Comparison of ENCODE assay signal across 21 cellular contexts in genomic region chr15:31590609-31591008, GRCh38.
DNase-seq lines count a peak whose midpoint lies in the region; ATAC-seq, FAIRE-seq and TF ChIP-seq lines count a peak whose summit lies in the region.
"Had no signal": no experiment of that assay in that cellular context is flagged by ENCODE, and none has a peak within 500 bp of the region (broad histone marks: within the 10 kb centered on the region; RNA-seq: fewer than 3 reads in every experiment).

No MANE protein-coding gene starts in this region.

- no peaks in the 10 kb centered on the region for H3K27me3 ChIP-seq in A673 (replicated peaks; ENCODE audit: insufficient read depth, low read depth, low read length, poor library complexity)
- no peaks in the 10 kb centered on the region for H3K27me3 ChIP-seq in H1 (replicated peaks in 1 of 4; ENCODE audit: control insufficient read depth in 3 of 4, extremely low read depth in 1 of 4, insufficient read depth in 3 of 4, low read length in 3 of 4)

- no peak overlapping the region for H3K14ac ChIP-seq in H1 (ENCODE audit: insufficient read length)

- no peaks in the 10 kb centered on the region for H4K20me1 ChIP-seq in H1 (replicated peaks in 1 of 2; ENCODE audit: control insufficient read depth in 1 of 2, insufficient read depth in 2 of 2, low read length in 2 of 2)

- H3K18ac ChIP-seq in H1 (ENCODE audit: extremely low read depth, low read length), result no peak overlapping the region

- H2BK15ac ChIP-seq in H1 (ENCODE audit: low read length), result peak overlapping the region; percentile 5; the same call in 1 of the 2 replicates

- no peaks in the 10 kb centered on the region for H3K79me2 ChIP-seq in H1 (ENCODE audit: control insufficient read depth in 1 of 2, insufficient read depth in 2 of 2, low read length in 2 of 2)

- H2BK20ac ChIP-seq in H1 (ENCODE audit: low read length), result no peak overlapping the region

- TF ChIP-seq EP300 in H1 (IDR thresholded peaks at IDR 0.05; ENCODE audit: borderline replicate concordance in 1 of 2, low read depth in 2 of 2, low read length in 2 of 2), result no peak

- no peak overlapping the region for H4K8ac ChIP-seq in H1 (ENCODE audit: extremely low read depth, insufficient read depth, low read length)

- no peak for ATAC-seq in HG02571 (IDR thresholded peaks at IDR 0.05; ENCODE audit: unreplicated experiment)

- H2AK5ac ChIP-seq in H1 (ENCODE audit: low read depth, low read length), result no peak overlapping the region

- H3K27ac ChIP-seq in A673 (ENCODE audit: low read depth, low read length, poor library complexity, severe bottlenecking) (no peak overlapping the region), H1 (ENCODE audit: low read depth, low read length) (no peak overlapping the region)
- H3K27ac ChIP-seq: 22Rv1 had no signal

- POLR2A ChIA-PET in A673 (lab: Charles Lee; ENCODE audit: low non-redundant PET) (no interaction called here), H1 (lab: Charles Lee; ENCODE audit: partially characterized antibody) (no interaction called here)

- H2BK12ac ChIP-seq in H1 (ENCODE audit: low read depth, low read length), result no peak overlapping the region

- CTCF ChIA-PET in A673 (lab: Charles Lee) (no interaction called here), H1 (lab: Charles Lee; ENCODE audit: partially characterized antibody) (interaction anchor here (0.6 to 2.2 kb wide), 2 partner anchors 15 to 142 kb away, joined by 3 to 9 read pairs; no protein-coding TSS in a partner anchor)

- H4K5ac ChIP-seq in H1 (ENCODE audit: insufficient read length, low read depth, low read length), result no peak overlapping the region

- peak; percentile 65 for DNase-seq in A673 (ENCODE audit: low spot score)
- peak; percentile 3 for DNase-seq in HFF-Myc (ENCODE audit: extremely low read depth, low read depth)
- DNase-seq in H1 (ENCODE audit: low read depth in 1 of 2, low spot score in 2 of 2), result no peak
- no peak for DNase-seq in activated CD4-positive, alpha-beta T cell treated with anti-CD3 and anti-CD28 coated beads for 4 hours
- DNase-seq in NCI-H1694 (lab: John Stamatoyannopoulos, UW), result no peak
- DNase-seq: ACHN; C1 segment of cervical spinal cord; Calu3; CD4-positive, alpha-beta memory T cell; COR-L47; DMS53; DMS79 treated with DMSO at 0.1 percent for 48 hours; GF-D8; GOT3; H7; HCEC 1CT had no signal

- H3K4me2 ChIP-seq in H1 (ENCODE audit: insufficient read depth in 1 of 2, low read depth in 2 of 2, low read length in 2 of 2), result no peak overlapping the region

- H3K9me3 ChIP-seq in A673 (ENCODE audit: low read depth, low read length, poor library complexity, severe bottlenecking), result no peaks in the 10 kb centered on the region
- H3K9me3 ChIP-seq in H1 (ENCODE audit: insufficient read depth in 2 of 2, low read depth in 1 of 2, low read length in 1 of 2), result no peaks in the 10 kb centered on the region

- TF ChIP-seq CTCF in A673 (conservative IDR thresholded peaks at IDR 0.05; ENCODE audit: low read depth, low read length) (no peak), HFF-Myc (IDR thresholded peaks at IDR 0.05; ENCODE audit: low read depth, low read length, missing control alignments) (no peak), H1 (IDR thresholded peaks at IDR 0.05; ENCODE audit: control extremely low read depth in 1 of 3, insufficient read depth in 1 of 3, low read depth in 1 of 3, low read length in 3 of 3) (no peak)

- H2AFZ ChIP-seq in H1 (ENCODE audit: low read length), result no peak overlapping the region

- no peaks in the 10 kb centered on the region for H3K79me1 ChIP-seq in H1 (ENCODE audit: low read depth, low read length)

- H3K23ac ChIP-seq in H1 (ENCODE audit: insufficient read length), result no peak overlapping the region

- no peak for TF ChIP-seq RAD21 in H1 (IDR thresholded peaks at IDR 0.05 in 1 of 2, conservative IDR thresholded peaks at IDR 0.05 in 1 of 2; ENCODE audit: low read depth in 2 of 2, low read length in 2 of 2)

- H3K23me2 ChIP-seq in H1 (ENCODE audit: low read depth, low read length), result no peaks in the 10 kb centered on the region

- no peak overlapping the region for H4K91ac ChIP-seq in H1 (replicated peaks; ENCODE audit: insufficient read length, low read length)

- H3K56ac ChIP-seq in H1 (replicated peaks; ENCODE audit: insufficient read length, low read depth, low read length), result no peak overlapping the region

- intact Hi-C loops in A673 (cut with micrococcal nuclease; ENCODE audit: unreplicated experiment), result no loop called here

- no peak overlapping the region for H3K9ac ChIP-seq in H1 (replicated peaks in 1 of 4; ENCODE audit: extremely low read depth in 1 of 4, low read depth in 3 of 4, low read length in 3 of 4)

- no peak overlapping the region for H2BK120ac ChIP-seq in H1 (replicated peaks; ENCODE audit: low read depth, low read length)

- H2BK5ac ChIP-seq in H1 (ENCODE audit: low read depth, low read length), result no peak overlapping the region

- 79% methylated on average over 4 of the region's 4 CpGs; no CpG with 5 or more reads in 1 of the 2 experiments for WGBS in H1 (ENCODE audit: extremely low coverage in 1 of 2, insufficient coverage in 1 of 2, insufficient read length in 1 of 2, insufficient replicate concordance in 2 of 2, low coverage in 1 of 2, low lambda C conversion rate in 2 of 2, missing lambda C conversion rate in 1 of 2), 2 experiments

- no peak for FAIRE-seq in H1 (lab: Jason Lieb, UNC)
- FAIRE-seq: A204.1, GM12891, GM18507 had no signal

- no TSS peak for BruUV-seq in A673 (replicated peaks; lab: Mats Ljungman, UMichigan)

- no peaks in the 10 kb centered on the region for H3K36me3 ChIP-seq in A673 (ENCODE audit: insufficient read depth, low read length, poor library complexity, severe bottlenecking)
- H3K36me3 ChIP-seq in H1 (ENCODE audit: control insufficient read depth in 2 of 4, insufficient read depth in 4 of 4, low read length in 3 of 4), result no peaks in the 10 kb centered on the region

- no peak overlapping the region for H3K4ac ChIP-seq in H1 (replicated peaks; ENCODE audit: insufficient read length, low read depth, low read length)

- H3K4me3 ChIP-seq in A673 (ENCODE audit: low read depth, low read length, poor library complexity, severe bottlenecking), result no peak overlapping the region
- no peak overlapping the region for H3K4me3 ChIP-seq in HFF-Myc (replicated peaks; ENCODE audit: low read depth, low read length)
- no peak overlapping the region for H3K4me3 ChIP-seq in H1 (ENCODE audit: extremely low read depth in 1 of 4, insufficient read depth in 2 of 4, low read depth in 3 of 4, low read length in 4 of 4)

- H3K4me1 ChIP-seq in A673 (ENCODE audit: insufficient read depth, low read length, poor library complexity, severe bottlenecking) (peaks cover 3% of the 10 kb centered on the region), H1 (replicated peaks in 1 of 4; ENCODE audit: control insufficient read depth in 3 of 4, insufficient read depth in 4 of 4, low read length in 3 of 4) (peaks cover 0 to 4% (median 2%) of the 10 kb centered on the region in 4 experiments; a peak in 2 of 7 replicates)

- no peak for TF ChIP-seq POLR2A in H1 (IDR thresholded peaks at IDR 0.05; ENCODE audit: control extremely low read depth in 1 of 2, low read depth in 2 of 2, low read length in 2 of 2)

TF ChIP-seq in H1, 55 proteins besides CTCF, POLR2A, EP300 and RAD21:
- TF ChIP-seq SAP30 (IDR thresholded peaks at IDR 0.05; ENCODE audit: insufficient read depth, insufficient replicate concordance, low read length) (no peak), CHD2 (IDR thresholded peaks at IDR 0.05; ENCODE audit: low read length) (no peak), GABPA (IDR thresholded peaks at IDR 0.05; ENCODE audit: borderline replicate concordance, insufficient read depth, low read length) (no peak), SIRT6 (IDR thresholded peaks at IDR 0.05; ENCODE audit: low read length) (no peak), POU5F1 (IDR thresholded peaks at IDR 0.05; ENCODE audit: low read depth, low read length) (no peak), JUN (IDR thresholded peaks at IDR 0.05; ENCODE audit: low read depth, low read length) (no peak), GTF2F1 (IDR thresholded peaks at IDR 0.05; ENCODE audit: borderline replicate concordance, low read depth, low read length) (no peak), USF2 (IDR thresholded peaks at IDR 0.05; ENCODE audit: low read length) (no peak), KDM4A (IDR thresholded peaks at IDR 0.05; ENCODE audit: low read depth, low read length, severe bottlenecking) (no peak), CTBP2 (IDR thresholded peaks at IDR 0.05; ENCODE audit: borderline replicate concordance, insufficient read depth, insufficient read length, low read length) (no peak)

Comparison
In these comparisons a context has a peak if more than half of its experiments do, and no peak if none do; other contexts are left out.
1. DNase-seq: peak in A673 (single experiment) and HFF-Myc (single experiment); none in H1 (0 of 2), activated CD4-positive, alpha-beta T cell treated with anti-CD3 and anti-CD28 coated beads for 4 hours (0 of 2) and NCI-H1694 (single experiment).